1 cellular context compared by ENCODE assay signal in genomic region chr12:124653169-124653931, GRCh38.
TF ChIP-seq lines count a peak whose summit lies in the region.

No MANE protein-coding gene starts in this region.

TF ChIP-seq in K562, 482 proteins besides CTCF, POLR2A, EP300 and RAD21 (continued from another document):
- TF ChIP-seq PRDM10 (IDR thresholded peaks at IDR 0.05; ENCODE audit: partially characterized antibody) (peak; percentile 90), ZNF316 (IDR thresholded peaks at IDR 0.05) (peak; percentile 46; the same call in 1 of the 2 replicates), TRIM24 (IDR thresholded peaks at IDR 0.05) (no peak), BCOR (IDR thresholded peaks at IDR 0.05) (no peak), ZNF77 (CRISPR knock-in tag; IDR thresholded peaks at IDR 0.05) (no peak)
